In the genomic region with DNA sequence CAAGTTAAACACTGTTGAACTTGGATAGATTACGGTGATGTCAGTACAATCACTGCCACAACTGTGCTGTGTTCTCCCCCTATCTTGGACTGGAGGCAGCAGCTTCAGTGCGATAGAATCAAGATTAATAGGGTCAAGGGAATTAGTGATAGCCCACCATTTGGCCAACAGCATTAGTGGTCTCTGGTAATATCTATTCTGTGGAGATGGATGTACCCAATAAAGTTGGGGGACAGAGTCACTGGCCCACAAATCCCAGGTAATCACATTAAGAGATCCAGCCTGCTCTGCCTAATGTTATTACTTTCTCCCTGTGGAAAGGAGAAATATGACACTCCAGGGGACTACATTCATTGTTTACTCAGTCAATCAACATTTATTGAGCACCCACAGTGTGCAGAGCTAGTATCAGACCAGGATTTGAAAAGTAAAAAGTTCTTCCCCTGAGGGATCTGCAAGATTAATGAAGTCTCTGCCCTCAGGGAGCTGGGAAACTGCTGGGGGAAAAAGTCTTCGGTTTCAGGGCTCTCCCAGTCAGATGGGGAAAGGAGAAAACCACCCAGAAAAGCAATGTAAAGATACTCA, we compare ENCODE assay signal across 15 cellular contexts. TPM values are rescaled to one million over a fixed set of nuclear protein-coding genes. Genes with fewer than 3 reads are reported as not detected.
A peak's percentile ranks its signal among the peaks of the same experiment; 100 is the strongest.
DNase-seq lines count a peak whose midpoint lies in the region; ATAC-seq and TF ChIP-seq lines count a peak whose summit lies in the region.
"Had no signal": no experiment of that assay in that cellular context is flagged by ENCODE, and none has a peak within 500 bp of the region (broad histone marks: within the 10 kb centered on the region; RNA-seq: fewer than 3 reads in every experiment).

No MANE protein-coding gene starts in this region.

- H3K9me3 Mint-ChIP-seq in Caco-2 (ENCODE audit: unreplicated experiment), result no peaks in the 10 kb centered on the region
- H3K9me3 Mint-ChIP-seq: CD4-positive, alpha-beta T cell had no signal

- TF ChIP-seq CTCF in A673 (conservative IDR thresholded peaks at IDR 0.05; ENCODE audit: low read depth, low read length) (no peak), Caco-2 (IDR thresholded peaks at IDR 0.05; ENCODE audit: insufficient read depth in 1 of 2, low read depth in 1 of 2, low read length in 1 of 2, severe bottlenecking in 1 of 2, unreplicated experiment in 1 of 2) (no peak)

- H3K4me3 ChIP-seq in A673 (ENCODE audit: low read depth, low read length, poor library complexity, severe bottlenecking) (no peak overlapping the region), Caco-2 (ENCODE audit: low read depth, low read length) (no peak overlapping the region), mucosa of rectum (ENCODE audit: low read length in 2 of 2) (no peak overlapping the region)
- no peak overlapping the region for H3K4me3 ChIP-seq in effector memory CD4-positive, alpha-beta T cell (ENCODE audit: insufficient read depth, low read depth, low read length, poor library complexity, severe bottlenecking)

- H3K4me1 ChIP-seq in A673 (ENCODE audit: insufficient read depth, low read length, poor library complexity, severe bottlenecking) (no peaks in the 10 kb centered on the region), Caco-2 (peaks cover 54% of the 10 kb centered on the region), mucosa of rectum (ENCODE audit: control insufficient read depth in 2 of 2, insufficient read depth in 2 of 2, low read length in 2 of 2) (peaks cover 46 to 53% of the 10 kb centered on the region in 2 donors)
- no peaks in the 10 kb centered on the region for H3K4me1 ChIP-seq in effector memory CD4-positive, alpha-beta T cell (ENCODE audit: control insufficient read depth, insufficient read depth, low read length, poor library complexity, severe bottlenecking)

- H3K27ac ChIP-seq in A673 (ENCODE audit: low read depth, low read length, poor library complexity, severe bottlenecking), result peak overlapping the region; percentile 11
- peak overlapping the region; percentile 88 to 89 for H3K27ac ChIP-seq in mucosa of rectum (ENCODE audit: low read depth in 2 of 2, low read length in 2 of 2)
- H3K27ac ChIP-seq in effector memory CD4-positive, alpha-beta T cell (ENCODE audit: insufficient read depth, low read length, poor library complexity, severe bottlenecking), result no peak overlapping the region
- H3K27ac ChIP-seq: KMS-11 had no signal

- no peaks in the 10 kb centered on the region for H3K36me3 ChIP-seq in A673 (ENCODE audit: insufficient read depth, low read length, poor library complexity, severe bottlenecking)
- H3K36me3 ChIP-seq in Caco-2 (ENCODE audit: control insufficient read depth, insufficient read depth, low read length), result peaks cover 3% of the 10 kb centered on the region
- peaks cover 14% of the 10 kb centered on the region in 2 donors for H3K36me3 ChIP-seq in mucosa of rectum (ENCODE audit: control insufficient read depth in 2 of 2, insufficient read depth in 2 of 2, low read length in 2 of 2)
- peaks cover 14% of the 10 kb centered on the region for H3K36me3 ChIP-seq in effector memory CD4-positive, alpha-beta T cell (ENCODE audit: control insufficient read depth, insufficient read depth, low read length)

- H3K9me3 ChIP-seq in A673 (ENCODE audit: low read depth, low read length, poor library complexity, severe bottlenecking), result no peaks in the 10 kb centered on the region
- no peaks in the 10 kb centered on the region for H3K9me3 ChIP-seq in Caco-2
- no peaks in the 10 kb centered on the region for H3K9me3 ChIP-seq in mucosa of rectum (ENCODE audit: control insufficient read depth in 2 of 2, low read length in 2 of 2)
- no peaks in the 10 kb centered on the region for H3K9me3 ChIP-seq in effector memory CD4-positive, alpha-beta T cell (ENCODE audit: control insufficient read depth, low read length)

- DNase-seq in A673 (ENCODE audit: low spot score) (no peak), Caco-2 (no peak), NCI-H82 (lab: John Stamatoyannopoulos, UW) (peak; percentile 99)
- no peak for DNase-seq in effector memory CD4-positive, alpha-beta T cell
- DNase-seq in stimulated activated CD4-positive, alpha-beta T cell treated with anti-CD3 and anti-CD28 coated beads, Interleukin-4, amount 100 ng/mL, for 4 hours, result no peak
- DNase-seq: CD4-positive, alpha-beta T cell; NCI-H1417 treated with DMSO at 0.1 percent for 48 hours; NCI-H187 treated with DMSO at 0.1 percent for 48 hours; NCI-H526; NK-92 treated with Interleukin-12 subunit alpha and Interleukin-12 subunit beta, amount 100 ng/mL, for 24 hours had no signal

- CTCF ChIA-PET in A673 (lab: Charles Lee), result interaction anchor here (1.0 kb wide), 1 partner anchor 10 kb away, joined by 3 read pairs; no protein-coding TSS in a partner anchor
- CTCF ChIA-PET in Caco-2 (lab: Charles Lee), result interaction anchor here (1.0 to 19.4 kb wide), 4 partner anchors 10 to 66 kb away, joined by 4 to 1184 read pairs (median 8); partner anchors contain the start of gene TTLL6

- peaks cover 21% of the 10 kb centered on the region for H3K36me3 Mint-ChIP-seq in Caco-2 (ENCODE audit: insufficient read depth, unreplicated experiment)

- no peak for ATAC-seq in GM18498 (IDR thresholded peaks at IDR 0.05; ENCODE audit: unreplicated experiment)

- BruUV-seq in A673 (replicated peaks; lab: Mats Ljungman, UMichigan) (no TSS peak), Caco-2 (replicated peaks; lab: Mats Ljungman, UMichigan) (no TSS peak)

- intact Hi-C loops in A673 (cut with micrococcal nuclease; ENCODE audit: unreplicated experiment) (no loop called here), Caco-2 (cut with micrococcal nuclease; ENCODE audit: unreplicated experiment) (no loop called here)

- POLR2A ChIA-PET in A673 (lab: Charles Lee; ENCODE audit: low non-redundant PET), result interaction anchor here (0.6 kb wide), 1 partner anchor 34 kb away, joined by 15 read pairs; no protein-coding TSS in a partner anchor
- POLR2A ChIA-PET in Caco-2 (lab: Charles Lee), result no interaction called here

- peak overlapping the region; percentile 36 for H3K27ac Mint-ChIP-seq in Caco-2 (ENCODE audit: unreplicated experiment)
- H3K27ac Mint-ChIP-seq: B cell; CD4-positive, alpha-beta T cell had no signal

- H3K27me3 ChIP-seq in A673 (replicated peaks; ENCODE audit: insufficient read depth, low read depth, low read length, poor library complexity) (no peaks in the 10 kb centered on the region), Caco-2 (replicated peaks; ENCODE audit: control insufficient read depth, insufficient read depth, low read length) (no peaks in the 10 kb centered on the region), mucosa of rectum (ENCODE audit: control insufficient read depth in 2 of 2, insufficient read depth in 2 of 2, low read length in 2 of 2) (no peaks in the 10 kb centered on the region)
- H3K27me3 ChIP-seq in effector memory CD4-positive, alpha-beta T cell (replicated peaks; ENCODE audit: control insufficient read depth, insufficient read depth, low read length, poor library complexity, severe bottlenecking), result no peaks in the 10 kb centered on the region

- H3K4me1 Mint-ChIP-seq in Caco-2 (ENCODE audit: low read depth, unreplicated experiment), result peaks cover 54% of the 10 kb centered on the region
- H3K4me1 Mint-ChIP-seq: B cell had no signal

- no peaks in the 10 kb centered on the region for H3K27me3 Mint-ChIP-seq in Caco-2 (ENCODE audit: insufficient read depth, unreplicated experiment)
- H3K27me3 Mint-ChIP-seq: B cell; CD4-positive, alpha-beta T cell had no signal

- peak overlapping the region in 1 of 2 donors; percentile 45 for H3K9ac ChIP-seq in mucosa of rectum (ENCODE audit: low read depth in 1 of 2, low read length in 2 of 2)
- H3K9ac ChIP-seq: KMS-11 had no signal

- no peak overlapping the region for H3K4me3 Mint-ChIP-seq in Caco-2 (ENCODE audit: unreplicated experiment)
- H3K4me3 Mint-ChIP-seq: B cell; CD4-positive, alpha-beta T cell had no signal

RNA-seq across cellular contexts. Expression of gene ATP5MC1, which starts 23.6 kb away (rescaled TPM):
- total RNA-seq in A673 (2021) (132 and 136 TPM in 2 replicates), Caco-2 (2022) (161 and 172 TPM in 2 replicates)

RNA-seq across cellular contexts. Expression of gene CALCOCO2, which starts 38.2 kb away (rescaled TPM):
- 88.4 and 118 TPM in 2 replicates for total RNA-seq in A673 (2021)
- 233 and 251 TPM in 2 replicates for total RNA-seq in Caco-2 (2022)

RNA-seq across cellular contexts. Expression of gene UBE2Z, which starts 39.2 kb away (rescaled TPM):
- total RNA-seq in A673 (2021), result 108 and 114 TPM in 2 replicates
- 182 and 187 TPM in 2 replicates for total RNA-seq in Caco-2 (2022)

RNA-seq across cellular contexts. Expression of gene TTLL6, which starts 52.0 kb away (rescaled TPM):
- total RNA-seq in A673 (2021), result 2.1 and 2.3 TPM in 2 replicates
- 0.16 and 0.81 TPM in 2 replicates for total RNA-seq in Caco-2 (2022)
- total RNA-seq: B cell; CD4-positive, alpha-beta T cell; T-helper 1 cell treated with Interleukin-12 subunit alpha and Interleukin-12 subunit beta and Interleukin-4 antibody, amounts not matched to agents 30 ng/mL and 1 ng/mL, for 36 hours had no signal
